ENCODE assay signal across 19 cellular contexts in genomic region chr14:103100281-103101121, GRCh38. TPM values are rescaled to one million over a fixed set of nuclear protein-coding genes. Genes with fewer than 3 reads are reported as not detected.
DNase-seq lines count a peak whose midpoint lies in the region; ATAC-seq and TF ChIP-seq lines count a peak whose summit lies in the region.
"Had no signal": no experiment of that assay in that cellular context is flagged by ENCODE, and none has a peak within 500 bp of the region (broad histone marks: within the 10 kb centered on the region; RNA-seq: fewer than 3 reads in every experiment).

No MANE protein-coding gene starts in this region.

- ATAC-seq in HG02678 (IDR thresholded peaks at IDR 0.05; ENCODE audit: unreplicated experiment) = peak; percentile 52
- ATAC-seq in activated B cell treated with CpG ODN at 0.5 μM for 24 hours (ENCODE audit: low read depth) = peak; percentile 51
- ATAC-seq: activated CD8-positive, alpha-beta memory T cell treated with anti-CD3 and anti-CD28 coated beads, Interleukin-2, amount 10 ng/mL, durations not matched to agents 7 days and 5 days; Panc1 had no signal

- no peak overlapping the region for H3K27ac ChIP-seq in mammary epithelial cell (ENCODE audit: insufficient read depth, low read depth, low read length)
- H3K27ac ChIP-seq in stomach = peak overlapping the region in 4 of 5 donors; percentile 59 to 92 (median 80)
- H3K27ac ChIP-seq: 22Rv1, coronary artery had no signal

- H2AFZ ChIP-seq in mammary epithelial cell (ENCODE audit: low read depth, low read length) = no peak overlapping the region

- no peak for TF ChIP-seq POLR2A in stomach (IDR thresholded peaks at IDR 0.05)

- H3K9me3 Mint-ChIP-seq in MCF 10A (ENCODE audit: unreplicated experiment) (no peaks in the 10 kb centered on the region), activated B cell treated with CpG ODN at 0.5 μM for 24 hours (no peaks in the 10 kb centered on the region)

- in situ Hi-C loops in mammary epithelial cell (cut with MboI; ENCODE audit: low sequenced_read_pairs in 2 of 2) = loop anchor here in 1 of 2 donors (10.0 kb wide), 1 partner anchor 184 kb away; no protein-coding TSS in a partner anchor

- TF ChIP-seq EP300 in stomach (IDR thresholded peaks at IDR 0.05) = no peak

- H3K9me3 ChIP-seq in mammary epithelial cell (replicated peaks; ENCODE audit: insufficient read depth, low read length) = no peaks in the 10 kb centered on the region
- no peaks in the 10 kb centered on the region for H3K9me3 ChIP-seq in stomach
- H3K9me3 ChIP-seq: spleen had no signal

- dilution Hi-C loops in mammary epithelial cell (cut with HindIII; ENCODE audit: low sequenced_read_pairs) = no loop called here

- peaks cover 3% of the 10 kb centered on the region for H4K20me1 ChIP-seq in mammary epithelial cell (ENCODE audit: insufficient read depth, low read length)

- TF ChIP-seq CTCF in MCF 10A (IDR thresholded peaks at IDR 0.05; ENCODE audit: unreplicated experiment) (no peak), mammary epithelial cell (conservative IDR thresholded peaks at IDR 0.05 in 1 of 2, IDR thresholded peaks at IDR 0.05 in 1 of 2; ENCODE audit: extremely low read depth in 1 of 2, insufficient read depth in 1 of 2, low read depth in 1 of 2, low read length in 2 of 2) (no peak), activated B cell treated with CpG ODN at 0.5 μM for 24 hours (IDR thresholded peaks at IDR 0.05) (no peak), stomach (IDR thresholded peaks at IDR 0.05) (no peak), foreskin fibroblast (IDR thresholded peaks at IDR 0.05; ENCODE audit: low read depth, low read length) (no peak)

- H3K27ac Mint-ChIP-seq in MCF 10A (ENCODE audit: low read depth, unreplicated experiment) (no peak overlapping the region), activated B cell treated with CpG ODN at 0.5 μM for 24 hours (peak overlapping the region; percentile 30)
- H3K27ac Mint-ChIP-seq: activated CD8-positive, alpha-beta memory T cell treated with anti-CD3 and anti-CD28 coated beads, Interleukin-2, amount 10 ng/mL, durations not matched to agents 7 days and 5 days; CD4-positive, CD25-positive, alpha-beta regulatory T cell had no signal

- peaks cover 14% of the 10 kb centered on the region for H3K4me1 ChIP-seq in mammary epithelial cell (ENCODE audit: insufficient read depth, low read length)
- H3K4me1 ChIP-seq in stomach = peaks cover 65 to 97% (median 89%) of the 10 kb centered on the region in 4 donors

- H3K27me3 Mint-ChIP-seq in MCF 10A (ENCODE audit: insufficient read depth, unreplicated experiment) = peaks cover 10% of the 10 kb centered on the region
- H3K27me3 Mint-ChIP-seq in activated B cell treated with CpG ODN at 0.5 μM for 24 hours = peaks cover 18% of the 10 kb centered on the region

- H3K79me2 ChIP-seq in mammary epithelial cell (ENCODE audit: insufficient read depth, low read length) = no peaks in the 10 kb centered on the region

- BruUV-seq in MCF 10A (replicated peaks; lab: Mats Ljungman, UMichigan) (no TSS peak), mammary epithelial cell (replicated peaks; lab: Mats Ljungman, UMichigan) (no TSS peak)

- CTCF ChIA-PET in MCF 10A (lab: Yijun Ruan, JAX) (interaction anchor here (0.6 to 2.7 kb wide), 14 partner anchors 8 to 476 kb away, joined by 3 to 17 read pairs (median 4); no protein-coding TSS in a partner anchor), mammary epithelial cell (lab: Charles Lee; ENCODE audit: low non-redundant PET) (interaction anchor here (0.8 kb wide), 1 partner anchor 60 kb away, joined by 5 read pairs; no protein-coding TSS in a partner anchor), activated B cell treated with CpG ODN at 0.5 μM for 24 hours (lab: Charles Lee) (interaction anchor here (0.6 to 1.2 kb wide), 4 partner anchors 8 to 491 kb away, joined by 3 to 5 read pairs (median 3); no protein-coding TSS in a partner anchor)

- no peaks in the 10 kb centered on the region for H3K36me3 Mint-ChIP-seq in MCF 10A (ENCODE audit: insufficient read depth, unreplicated experiment)
- no peaks in the 10 kb centered on the region for H3K36me3 Mint-ChIP-seq in activated B cell treated with CpG ODN at 0.5 μM for 24 hours (ENCODE audit: low read depth)
- H3K36me3 Mint-ChIP-seq: activated CD8-positive, alpha-beta memory T cell treated with anti-CD3 and anti-CD28 coated beads, Interleukin-2, amount 10 ng/mL, durations not matched to agents 7 days and 5 days; CD4-positive, CD25-positive, alpha-beta regulatory T cell had no signal

- no peak overlapping the region for H3K4me3 Mint-ChIP-seq in MCF 10A (ENCODE audit: unreplicated experiment)
- no peak overlapping the region for H3K4me3 Mint-ChIP-seq in activated B cell treated with CpG ODN at 0.5 μM for 24 hours
- H3K4me3 Mint-ChIP-seq: activated CD8-positive, alpha-beta memory T cell treated with anti-CD3 and anti-CD28 coated beads, Interleukin-2, amount 10 ng/mL, durations not matched to agents 7 days and 5 days; CD4-positive, CD25-positive, alpha-beta regulatory T cell had no signal

- intact Hi-C loops in MCF 10A (cut with micrococcal nuclease) (no loop called here), mammary epithelial cell (cut with micrococcal nuclease) (no loop called here), activated B cell treated with CpG ODN at 0.5 μM for 24 hours (cut with micrococcal nuclease) (loop anchor here (5.0 kb wide), 1 partner anchor 232 kb away; the partner anchor contains the start of gene EIF5), stomach (cut with DNase I; ENCODE audit: low total_unique reads) (loop anchor here (10.0 kb wide), 1 partner anchor 194 kb away; no protein-coding TSS in a partner anchor)

- peaks cover 30% of the 10 kb centered on the region for H3K27me3 ChIP-seq in mammary epithelial cell (ENCODE audit: insufficient read depth, low read length)
- peaks cover 0 to 60% (median 28%) of the 10 kb centered on the region in 3 donors for H3K27me3 ChIP-seq in stomach

- no peak overlapping the region for H3K9ac ChIP-seq in mammary epithelial cell (ENCODE audit: insufficient read depth, low read length)

- no peaks in the 10 kb centered on the region for H3K36me3 ChIP-seq in mammary epithelial cell (ENCODE audit: insufficient read depth, low read length)
- H3K36me3 ChIP-seq in stomach = no peaks in the 10 kb centered on the region
- H3K36me3 ChIP-seq: spleen had no signal

- DNase-seq in MCF 10A (ENCODE audit: unreplicated experiment) (peak; percentile 66), mammary epithelial cell (no peak), activated B cell treated with CpG ODN at 0.5 μM for 24 hours (no peak), stomach (no peak), DMS79 treated with DMSO at 0.1 percent for 48 hours (lab: John Stamatoyannopoulos, UW) (no peak), NCI-H1417 (lab: John Stamatoyannopoulos, UW) (no peak), foreskin fibroblast (no peak)
- DNase-seq: activated CD8-positive, alpha-beta memory T cell treated with anti-CD3 and anti-CD28 coated beads, Interleukin-2, amount 10 ng/mL, durations not matched to agents 7 days and 5 days; CD4-positive, CD25-positive, alpha-beta regulatory T cell; HCEC 1CT; NCI-H187; NCI-H510A treated with DMSO at 0.1 percent for 48 hours; spleen had no signal

- H3K4me2 ChIP-seq in mammary epithelial cell (ENCODE audit: insufficient read depth, low read depth, low read length) = no peak overlapping the region

- H3K4me1 Mint-ChIP-seq in MCF 10A (ENCODE audit: insufficient read depth, unreplicated experiment) = peaks cover 4% of the 10 kb centered on the region
- peaks cover 28% of the 10 kb centered on the region for H3K4me1 Mint-ChIP-seq in activated B cell treated with CpG ODN at 0.5 μM for 24 hours

- WGBS in mammary epithelial cell (ENCODE audit: low coverage, missing lambda C conversion rate) = 84% methylated on average over 13 of the region's 25 CpGs
- WGBS in stomach, 5 donors = 47 to 70% (median 59%) methylated on average over 22 to 25 of the region's 25 CpGs

- H3K4me3 ChIP-seq in mammary epithelial cell (replicated peaks in 1 of 3; ENCODE audit: insufficient read depth in 1 of 3, low read depth in 2 of 3, low read length in 3 of 3) (no peak overlapping the region), stomach (no peak overlapping the region), foreskin fibroblast (ENCODE audit: low read depth in 1 of 2, low read length in 2 of 2) (no peak overlapping the region)
- H3K4me3 ChIP-seq: coronary artery, spleen had no signal

- POLR2A ChIA-PET in MCF 10A (lab: Yijun Ruan, JAX) = interaction anchor here (0.6 to 1.5 kb wide), 5 partner anchors 157 to 278 kb away, joined by 3 to 7 read pairs (median 3); partner anchors contain the start of gene EIF5
- POLR2A ChIA-PET in activated B cell treated with CpG ODN at 0.5 μM for 24 hours (lab: Charles Lee) = interaction anchor here (0.6 kb wide), 1 partner anchor 10 kb away, joined by 3 read pairs; no protein-coding TSS in a partner anchor

RNA-seq across cellular contexts. Expression of gene EXOC3L4, which starts 6.0 kb away (rescaled TPM):
- total RNA-seq in MCF 10A (2022) (not detected in 2 replicates), mammary epithelial cell (not detected), activated B cell treated with CpG ODN at 0.5 μM for 24 hours (not detected in 2 replicates), stomach (10 to 100 TPM in 3 of 5 donors, 1 to 10 TPM in 2; 1.3 to 82.8 (median 38.5) TPM)
- polyA plus RNA-seq in mammary epithelial cell (not detected), stomach (10 to 100 TPM in 2 of 3 donors, 1 to 10 TPM in 1; 9.9 to 21.6 (median 10.8) TPM)
- polyA minus RNA-seq in mammary epithelial cell = not detected
- total RNA-seq: activated CD8-positive, alpha-beta memory T cell treated with anti-CD3 and anti-CD28 coated beads, Interleukin-2, amount 10 ng/mL, durations not matched to agents 7 days and 5 days; astrocyte; CD4-positive, CD25-positive, alpha-beta regulatory T cell had no signal
- polyA plus RNA-seq: CD4-positive, CD25-positive, alpha-beta regulatory T cell had no signal

RNA-seq across cellular contexts. Expression of gene LBHD2, which starts 16.5 kb away (rescaled TPM):
- total RNA-seq in MCF 10A (2022) (not detected in 2 replicates), mammary epithelial cell (not detected), activated B cell treated with CpG ODN at 0.5 μM for 24 hours (not detected in 2 replicates), stomach (not detected)
- polyA plus RNA-seq in mammary epithelial cell (not detected), stomach (not detected)
- polyA minus RNA-seq in mammary epithelial cell = not detected
- total RNA-seq: activated CD8-positive, alpha-beta memory T cell treated with anti-CD3 and anti-CD28 coated beads, Interleukin-2, amount 10 ng/mL, durations not matched to agents 7 days and 5 days; astrocyte; CD4-positive, CD25-positive, alpha-beta regulatory T cell; LHCN-M2; spleen had no signal
- polyA plus RNA-seq: CD4-positive, CD25-positive, alpha-beta regulatory T cell had no signal

RNA-seq across cellular contexts. Expression of gene TNFAIP2, which starts 22.8 kb away (rescaled TPM):
- total RNA-seq in MCF 10A (2022) = 17.9 and 19.1 TPM in 2 replicates
- total RNA-seq in mammary epithelial cell = 1 to 10 TPM; 1.8 to 3.3 TPM
- 0.14 TPM for polyA plus RNA-seq in mammary epithelial cell
- polyA minus RNA-seq in mammary epithelial cell = not detected
- total RNA-seq in activated B cell treated with CpG ODN at 0.5 μM for 24 hours = 4.1 and 5.2 TPM in 2 replicates
- 100 to 1,000 TPM in 2 of 5 donors, 10 to 100 TPM in 3; 30.7 to 279 (median 48.7) TPM for total RNA-seq in stomach
- 100 to 1,000 TPM in 1 of 3 donors, 10 to 100 TPM in 2; 63.8 to 211 (median 82.2) TPM for polyA plus RNA-seq in stomach
- polyA plus RNA-seq: CD4-positive, CD25-positive, alpha-beta regulatory T cell had no signal

RNA-seq across cellular contexts. Expression of gene CDC42BPB, which starts 43.2 kb away (rescaled TPM):
- total RNA-seq in MCF 10A (2022) (82.7 and 91.1 TPM in 2 replicates), mammary epithelial cell (10 to 100 TPM; 73.5 to 82.5 TPM), activated B cell treated with CpG ODN at 0.5 μM for 24 hours (34.2 and 38.5 TPM in 2 replicates), stomach (100 to 1,000 TPM in 4 of 5 donors, 10 to 100 TPM in 1; 85.2 to 400 (median 191) TPM)
- polyA plus RNA-seq in mammary epithelial cell (52.4 TPM), stomach (10 to 100 TPM; 16.3 to 23.7 (median 20.6) TPM)
- 196 TPM for polyA minus RNA-seq in mammary epithelial cell

Comparison
In these comparisons a context has a peak if more than half of its experiments do, and no peak if none do; other contexts are left out.
1. intact Hi-C loops: an anchor here in activated B cell treated with CpG ODN at 0.5 μM for 24 hours (5.0 kb wide) and stomach (10.0 kb wide); none called in MCF 10A and mammary epithelial cell.